Comparison of ENCODE assay signal across 8 cellular contexts in the genomic region with DNA sequence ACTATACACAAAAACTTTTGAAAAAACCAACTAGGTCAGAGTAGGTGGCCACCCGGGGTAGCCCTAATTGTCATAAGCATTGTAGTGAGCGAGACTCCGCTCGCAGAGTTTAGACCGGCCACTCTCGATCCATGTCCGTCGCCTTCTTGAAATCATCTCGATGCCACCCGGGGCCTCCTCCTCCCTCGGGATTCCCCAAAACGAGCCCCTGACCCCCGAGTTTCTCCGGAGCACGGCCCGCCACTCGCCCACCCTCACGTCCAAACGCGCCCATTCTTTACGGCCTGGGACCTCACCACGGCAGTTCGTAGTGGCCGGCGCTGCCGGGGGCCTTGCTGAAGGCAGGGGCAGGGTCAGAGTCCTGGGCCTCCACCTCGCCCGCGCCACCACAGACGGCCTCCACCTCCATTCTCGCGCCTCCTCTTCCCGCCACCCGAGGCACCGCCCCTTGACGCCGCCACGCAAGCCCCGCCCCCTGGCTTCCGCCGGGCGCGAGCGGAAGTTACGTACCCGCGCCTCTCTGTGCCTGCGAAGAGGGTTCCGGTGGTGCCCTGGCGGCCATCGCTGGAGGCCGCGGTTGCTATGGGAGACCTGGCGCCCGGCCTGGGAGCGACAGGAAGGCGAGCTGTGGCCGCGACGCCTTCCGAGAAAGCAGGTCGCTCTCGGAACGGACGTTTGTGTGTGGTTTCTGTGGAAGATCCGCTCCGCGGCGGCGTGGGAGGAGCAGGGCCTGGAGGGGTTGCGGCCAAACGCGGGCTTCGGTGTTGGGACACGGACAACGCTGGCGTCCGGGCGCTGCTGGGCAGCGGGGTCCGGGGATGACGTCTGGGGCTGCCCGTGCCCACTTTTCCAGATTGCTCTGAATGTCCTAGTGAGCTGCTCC. TPM values are rescaled to one million over a fixed set of nuclear protein-coding genes. Genes with fewer than 3 reads are reported as not detected.
DNase-seq lines count a peak whose midpoint lies in the region; ATAC-seq and TF ChIP-seq lines count a peak whose summit lies in the region.

Gene RFC2, minus strand, starts transcription at position 425 of the 883 bp plus-strand sequence. Its CDS starts 16 bp downstream, at position 409.

- in situ Hi-C loops in GM13977 (cut with MboI; ENCODE audit: low pct_unique_long_range_greater_than_20kb, low sequenced_read_pairs, unreplicated experiment) = no loop called here

- ATAC-seq in HG02884 (IDR thresholded peaks at IDR 0.05; ENCODE audit: unreplicated experiment) = peak; percentile 88
- ATAC-seq in right cardiac atrium = peak; percentile 99

- H3K36me3 ChIP-seq in vagina = peaks cover 0 to 19% of the 10 kb centered on the region in 2 donors

- H3K27ac ChIP-seq in right cardiac atrium (ENCODE audit: low read length) = peak within 1 kb of the TSS; percentile 65
- peak within 1 kb of the TSS; percentile 96 for H3K27ac ChIP-seq in vagina

- H3K27me3 ChIP-seq in right cardiac atrium (ENCODE audit: control insufficient read depth, insufficient read depth) = no peaks in the 10 kb centered on the region
- H3K27me3 ChIP-seq in vagina = no peaks in the 10 kb centered on the region

- H3K9me3 ChIP-seq in right cardiac atrium (ENCODE audit: control insufficient read depth, low read length) (no peaks in the 10 kb centered on the region), vagina (no peaks in the 10 kb centered on the region)

- WGBS in right cardiac atrium = under 1% methylated on average over 83 of the region's 83 CpGs

- intact Hi-C loops in right cardiac atrium (cut with DNase I) = no loop called here
- intact Hi-C loops in vagina (cut with DNase I) = no loop called here

- DNase-seq in GM13977 (ENCODE audit: low spot score) = peak; percentile 97
- peak; percentile 75 for DNase-seq in NCI-H1694 treated with DMSO at 0.1 percent for 48 hours (lab: John Stamatoyannopoulos, UW)
- DNase-seq in T-helper 2 cell = peak; percentile 92 to 97 (median 95)
- peak; percentile 76 to 98 (median 96) for DNase-seq in anterior cingulate cortex (lab: John Stamatoyannopoulos, UW)
- peak; percentile 98 to 99 (median 99) for DNase-seq in right cardiac atrium
- DNase-seq in putamen (ENCODE audit: low spot score) = peak; percentile 95
- DNase-seq in vagina (ENCODE audit: extremely low spot score in 2 of 2) = peak in 1 of 2 donors; percentile 96

- peak within 1 kb of the TSS; percentile 69 for H3K4me3 ChIP-seq in right cardiac atrium (ENCODE audit: low read length)
- H3K4me3 ChIP-seq in vagina = peak within 1 kb of the TSS; percentile 87 to 94

- TF ChIP-seq CTCF in GM13977 (IDR thresholded peaks at IDR 0.05; ENCODE audit: extremely low read depth, insufficient read depth, missing control alignments) (no peak), vagina (IDR thresholded peaks at IDR 0.05) (peak in 2 of 3 experiments; percentile 22 to 61)

- H3K4me1 ChIP-seq in right cardiac atrium (ENCODE audit: control insufficient read depth, insufficient read depth, low read length) (peaks cover 2% of the 10 kb centered on the region), vagina (peaks cover 26% of the 10 kb centered on the region)

- TF ChIP-seq POLR2A in vagina (IDR thresholded peaks at IDR 0.05) = peak in 1 of 2 donors; percentile 63

RNA-seq across cellular contexts. Expression of gene RFC2, which starts in this region (rescaled TPM):
- 10 to 100 TPM in 1 of 4 donors, 1 to 10 TPM in 3; 8.9 to 11.5 (median 9.1) TPM for total RNA-seq in right cardiac atrium
- polyA plus RNA-seq in right cardiac atrium = 9.4 TPM
- 14.5 TPM for total RNA-seq in vagina
